8 cellular contexts compared by ENCODE assay signal in genomic region chr16:29199626-29200025, GRCh38.
DNase-seq lines count a peak whose midpoint lies in the region; TF ChIP-seq lines count a peak whose summit lies in the region.
"Not testable (repeated sequence)": the region's sequence is repeated elsewhere in the genome, so short reads cannot be mapped to it uniquely, and the experiment has no call there.

No MANE protein-coding gene starts in this region.

- not testable (repeated sequence) for H3K27me3 ChIP-seq in AG04450 (ENCODE audit: control insufficient read depth, insufficient read depth, low read length); esophagus squamous epithelium; left ventricle myocardium inferior (ENCODE audit: low read depth); mesenchymal stem cell (ENCODE audit: control insufficient read depth in 1 of 2, insufficient read depth in 1 of 2, low read length in 2 of 2); prostate gland (replicated peaks; ENCODE audit: insufficient read depth); thyroid gland

- not testable (repeated sequence) for H4K91ac ChIP-seq in mesenchymal stem cell (ENCODE audit: low read length)

- H2BK5ac ChIP-seq in mesenchymal stem cell (ENCODE audit: low read depth, low read length, poor library complexity, severe bottlenecking), result not testable (repeated sequence)

- not testable (repeated sequence) for DNase-seq in AG04450 (ENCODE audit: low read depth, low spot score); esophagus squamous epithelium (lab: John Stamatoyannopoulos, UW); left ventricle myocardium inferior; mesenchymal stem cell; prostate gland (ENCODE audit: low spot score); thyroid gland
- peak; percentile 13 for DNase-seq in LHCN-M2 (ENCODE audit: low read depth)
- peak; percentile 75 for DNase-seq in amniotic epithelial cell (ENCODE audit: low read depth)

- not testable (repeated sequence) for H3K14ac ChIP-seq in mesenchymal stem cell (ENCODE audit: low read length in 2 of 2)

- not testable (repeated sequence) for H4K8ac ChIP-seq in mesenchymal stem cell (ENCODE audit: low read length)

- not testable (repeated sequence) for H3K9me3 ChIP-seq in AG04450 (ENCODE audit: control insufficient read depth, insufficient read depth, low read length); esophagus squamous epithelium; left ventricle myocardium inferior (replicated peaks); mesenchymal stem cell (ENCODE audit: control insufficient read depth, low read length); prostate gland; thyroid gland

- not testable (repeated sequence) for H2AFZ ChIP-seq in mesenchymal stem cell (ENCODE audit: low read depth, low read length)

- H3K4ac ChIP-seq in mesenchymal stem cell (ENCODE audit: low read depth in 1 of 2, low read length in 2 of 2), result not testable (repeated sequence)

- not testable (repeated sequence) for TF ChIP-seq POLR2A in esophagus squamous epithelium (IDR thresholded peaks at IDR 0.05); prostate gland (IDR thresholded peaks at IDR 0.05); thyroid gland (IDR thresholded peaks at IDR 0.05)

- TF ChIP-seq CTCF in AG04450 (IDR thresholded peaks at IDR 0.05; ENCODE audit: low read depth, low read length); esophagus squamous epithelium (IDR thresholded peaks at IDR 0.05); left ventricle myocardium inferior (IDR thresholded peaks at IDR 0.05; ENCODE audit: borderline replicate concordance); prostate gland (IDR thresholded peaks at IDR 0.05); thyroid gland (IDR thresholded peaks at IDR 0.05): not testable (repeated sequence)

- H3K4me1 ChIP-seq in esophagus squamous epithelium (peaks cover 0 to 50% (median 5%) of the 10 kb centered on the region in 3 donors), left ventricle myocardium inferior (peaks cover 19% of the 10 kb centered on the region)
- H3K4me1 ChIP-seq in mesenchymal stem cell (ENCODE audit: control insufficient read depth, insufficient read depth, low read depth, low read length); prostate gland (replicated peaks); thyroid gland: not testable (repeated sequence)

- H2AK5ac ChIP-seq in mesenchymal stem cell (ENCODE audit: low read length, severe bottlenecking), result not testable (repeated sequence)

- POLR2A ChIA-PET in AG04450 (lab: Yijun Ruan, JAX), result not testable (repeated sequence)

- intact Hi-C loops in esophagus squamous epithelium (cut with DNase I); left ventricle myocardium inferior (cut with micrococcal nuclease); prostate gland (cut with DNase I); thyroid gland (cut with DNase I): not testable (repeated sequence)

- not testable (repeated sequence) for H2BK120ac ChIP-seq in mesenchymal stem cell (ENCODE audit: low read depth, low read length)

- H2BK15ac ChIP-seq in mesenchymal stem cell (ENCODE audit: low read depth, poor library complexity, severe bottlenecking), result not testable (repeated sequence)

- peak overlapping the region; percentile 87 for H3K9ac ChIP-seq in mesenchymal stem cell (ENCODE audit: low read length)

- not testable (repeated sequence) for H2BK12ac ChIP-seq in mesenchymal stem cell (ENCODE audit: low read length in 2 of 2)

- CTCF ChIA-PET in AG04450 (lab: Charles Lee), result not testable (repeated sequence)

- H3K23ac ChIP-seq in mesenchymal stem cell (ENCODE audit: low read length in 2 of 2), result not testable (repeated sequence)

- H3K79me1 ChIP-seq in mesenchymal stem cell (replicated peaks; ENCODE audit: low read length, poor library complexity, severe bottlenecking), result not testable (repeated sequence)

- H3K27ac ChIP-seq in AG04450 (ENCODE audit: low read depth, low read length) (peak overlapping the region; percentile 96), esophagus squamous epithelium (peak overlapping the region; percentile 13 to 84 (median 72)), left ventricle myocardium inferior (replicated peaks) (peak overlapping the region; percentile 77), prostate gland (peak overlapping the region; percentile 46 to 68), thyroid gland (peak overlapping the region in 2 of 3 donors; percentile 52 to 65)
- H3K27ac ChIP-seq in mesenchymal stem cell (ENCODE audit: low read length, poor library complexity, severe bottlenecking), result not testable (repeated sequence)

- H3K36me3 ChIP-seq in esophagus squamous epithelium; left ventricle myocardium inferior; mesenchymal stem cell (ENCODE audit: control insufficient read depth in 1 of 2, insufficient read depth in 2 of 2, low read depth in 1 of 2, low read length in 2 of 2); prostate gland; thyroid gland: not testable (repeated sequence)

- not testable (repeated sequence) for H3K4me3 ChIP-seq in AG04450 (ENCODE audit: low read depth, low read length); esophagus squamous epithelium; left ventricle myocardium inferior; mesenchymal stem cell (ENCODE audit: insufficient read depth in 1 of 2, low read depth in 1 of 2, low read length in 2 of 2); prostate gland; thyroid gland (replicated peaks in 1 of 3)

- WGBS in esophagus squamous epithelium, 2 donors, result 58 to 88% methylated on average over 6 to 13 of the region's 15 CpGs
- WGBS in mesenchymal stem cell, result 87% methylated on average over 9 of the region's 15 CpGs
- WGBS in prostate gland, result 43% methylated on average over 15 of the region's 15 CpGs
- 81 to 89% methylated on average over 15 of the region's 15 CpGs for WGBS in thyroid gland, 2 donors

- not testable (repeated sequence) for H3K18ac ChIP-seq in mesenchymal stem cell (ENCODE audit: low read depth in 1 of 2, low read length in 2 of 2)

- H3K4me2 ChIP-seq in mesenchymal stem cell (ENCODE audit: low read length, poor library complexity, severe bottlenecking), result not testable (repeated sequence)
